ENCODE assay signal across 8 cellular contexts in genomic region chrX:40006025-40007017, GRCh38.
A peak's percentile ranks its signal among the peaks of the same experiment; 100 is the strongest.
DNase-seq lines count a peak whose midpoint lies in the region; ATAC-seq and TF ChIP-seq lines count a peak whose summit lies in the region.

No MANE protein-coding gene starts in this region.

- ATAC-seq in GM19438 (IDR thresholded peaks at IDR 0.05; ENCODE audit: low read depth, unreplicated experiment) (peak; percentile 52), HG03039 (IDR thresholded peaks at IDR 0.05; ENCODE audit: unreplicated experiment) (no peak), GM18511 (IDR thresholded peaks at IDR 0.05; ENCODE audit: unreplicated experiment) (no peak)
- peak; percentile 55 for ATAC-seq in activated CD8-positive, alpha-beta T cell treated with anti-CD3 and anti-CD28 coated beads for 36 hours

- no peaks in the 10 kb centered on the region for H3K36me3 ChIP-seq in cardiac muscle cell

- H3K4me3 Mint-ChIP-seq in activated CD8-positive, alpha-beta T cell treated with anti-CD3 and anti-CD28 coated beads for 36 hours, result peak overlapping the region; percentile 37

- H3K36me3 Mint-ChIP-seq in activated CD8-positive, alpha-beta T cell treated with anti-CD3 and anti-CD28 coated beads for 36 hours (ENCODE audit: low read depth), result no peaks in the 10 kb centered on the region

- no peak overlapping the region for H3K27ac Mint-ChIP-seq in activated CD8-positive, alpha-beta T cell treated with anti-CD3 and anti-CD28 coated beads for 36 hours

- peaks cover 31% of the 10 kb centered on the region for H3K27me3 Mint-ChIP-seq in activated CD8-positive, alpha-beta T cell treated with anti-CD3 and anti-CD28 coated beads for 36 hours

- peaks cover 23% of the 10 kb centered on the region for H3K4me1 Mint-ChIP-seq in activated CD8-positive, alpha-beta T cell treated with anti-CD3 and anti-CD28 coated beads for 36 hours (ENCODE audit: low read depth)

- H3K27me3 ChIP-seq in cardiac muscle cell, result peaks cover 40% of the 10 kb centered on the region

- H3K27ac ChIP-seq in cardiac muscle cell (no peak overlapping the region), skin epidermis (peak overlapping the region in 1 of 21 experiments; percentile 44)

- H3K4me1 ChIP-seq in cardiac muscle cell (ENCODE audit: low read depth), result peaks cover 13% of the 10 kb centered on the region

- no peaks in the 10 kb centered on the region for H3K9me3 Mint-ChIP-seq in activated CD8-positive, alpha-beta T cell treated with anti-CD3 and anti-CD28 coated beads for 36 hours

- no peaks in the 10 kb centered on the region for H3K9me3 ChIP-seq in cardiac muscle cell (ENCODE audit: low read depth)

- CTCF ChIA-PET in activated CD8-positive, alpha-beta T cell treated with anti-CD3 and anti-CD28 coated beads for 36 hours (lab: Charles Lee), result interaction anchor here (1.3 to 1.5 kb wide), 2 partner anchors 152 to 193 kb away, joined by 3 to 5 read pairs; no protein-coding TSS in a partner anchor

- TF ChIP-seq CTCF in activated CD8-positive, alpha-beta T cell treated with anti-CD3 and anti-CD28 coated beads for 36 hours (IDR thresholded peaks at IDR 0.05), result no peak
- TF ChIP-seq CTCF in cardiac muscle cell (IDR thresholded peaks at IDR 0.05; ENCODE audit: low read depth, low read length), result no peak

- H3K4me3 ChIP-seq in cardiac muscle cell (no peak overlapping the region), skin epidermis (peak overlapping the region in 4 of 7 experiments; percentile 3 to 16 (median 14))

- DNase-seq in activated CD8-positive, alpha-beta T cell treated with anti-CD3 and anti-CD28 coated beads for 36 hours, result peak; percentile 59
- peak; percentile 50 to 62 for DNase-seq in cardiac muscle cell (ENCODE audit: low read depth in 1 of 2, low spot score in 1 of 2)
- no peak for DNase-seq in midbrain (lab: John Stamatoyannopoulos, UW)
- no peak for DNase-seq in NCI-H226

- intact Hi-C loops in activated CD8-positive, alpha-beta T cell treated with anti-CD3 and anti-CD28 coated beads for 36 hours (cut with micrococcal nuclease), result no loop called here

- POLR2A ChIA-PET in activated CD8-positive, alpha-beta T cell treated with anti-CD3 and anti-CD28 coated beads for 36 hours (lab: Charles Lee), result interaction anchor here (1.1 kb wide), 1 partner anchor 92 kb away, joined by 3 read pairs; no protein-coding TSS in a partner anchor

Comparison
In these comparisons a context has a peak if more than half of its experiments do, and no peak if none do; other contexts are left out.
1. ATAC-seq: peak in GM19438 (single experiment) and activated CD8-positive, alpha-beta T cell treated with anti-CD3 and anti-CD28 coated beads for 36 hours (single experiment); none in HG03039 (single experiment) and GM18511 (single experiment).
2. DNase-seq: peak in activated CD8-positive, alpha-beta T cell treated with anti-CD3 and anti-CD28 coated beads for 36 hours (single experiment) and cardiac muscle cell (2 of 2); none in midbrain (single experiment) and NCI-H226 (single experiment).